Comparison of ENCODE assay signal across 17 cellular contexts in genomic region chr2:228540976-228541375, GRCh38.
"Had no signal": no experiment of that assay in that cellular context is flagged by ENCODE, and none has a peak within 500 bp of the region (broad histone marks: within the 10 kb centered on the region; RNA-seq: fewer than 3 reads in every experiment).

No MANE protein-coding gene starts in this region.

- H3K27ac ChIP-seq: coronary artery, dorsolateral prefrontal cortex, esophagus muscularis mucosa, foreskin keratinocyte, gastroesophageal sphincter, heart right ventricle, left lung, lower lobe of right lung had no signal

- H3K36me3 ChIP-seq: esophagus muscularis mucosa, gastroesophageal sphincter, heart right ventricle, left lung, lower lobe of right lung had no signal

- H3K27me3 ChIP-seq: dorsolateral prefrontal cortex, esophagus muscularis mucosa, foreskin keratinocyte, gastroesophageal sphincter, heart right ventricle, left lung had no signal

- H3K9me3 ChIP-seq: esophagus muscularis mucosa, gastroesophageal sphincter, lower lobe of right lung had no signal

- ATAC-seq: gastroesophageal sphincter, heart right ventricle, left cardiac atrium, left lung, left ventricle myocardium superior, lower lobe of right lung, mucosa of descending colon had no signal

- H3K4me3 ChIP-seq: coronary artery, dorsolateral prefrontal cortex, esophagus muscularis mucosa, gastroesophageal sphincter, heart right ventricle, left lung, lower lobe of right lung, mucosa of descending colon had no signal

- DNase-seq: dermis blood vessel endothelial cell; dorsolateral prefrontal cortex; effector CD4-positive, alpha-beta T cell; effector memory CD4-positive, alpha-beta T cell; foreskin keratinocyte; heart right ventricle; hippocampal formation; left cardiac atrium; left lung; left ventricle myocardium superior; lower lobe of right lung; mesenchymal stem cell; mucosa of descending colon; naive B cell had no signal

- H3K4me1 ChIP-seq: esophagus muscularis mucosa, gastroesophageal sphincter, heart right ventricle, left lung, lower lobe of right lung had no signal
